12 cellular contexts compared by ENCODE assay signal in genomic region chr19:3179739-3180293, GRCh38. TPM values are rescaled to one million over a fixed set of nuclear protein-coding genes. Genes with fewer than 3 reads are reported as not detected.
A peak's percentile ranks its signal among the peaks of the same experiment; 100 is the strongest.
DNase-seq lines count a peak whose midpoint lies in the region; FAIRE-seq and TF ChIP-seq lines count a peak whose summit lies in the region.
"Had no signal": no experiment of that assay in that cellular context is flagged by ENCODE, and none has a peak within 500 bp of the region (broad histone marks: within the 10 kb centered on the region; RNA-seq: fewer than 3 reads in every experiment).

No MANE protein-coding gene starts in this region.

- peaks cover 26% of the 10 kb centered on the region for H3K4me1 Mint-ChIP-seq in T-helper 1 cell treated with Interleukin-12 subunit alpha and Interleukin-12 subunit beta and Interleukin-4 antibody, amounts not matched to agents 30 μg/mL and 1 μg/mL, for 36 hours (ENCODE audit: low read depth)
- H3K4me1 Mint-ChIP-seq: GM23338 had no signal

- POLR2A ChIA-PET in GM10248 (lab: Yijun Ruan, JAX): no interaction called here

- peak overlapping the region; percentile 91 for H3K27ac Mint-ChIP-seq in T-helper 1 cell treated with Interleukin-12 subunit alpha and Interleukin-12 subunit beta and Interleukin-4 antibody, amounts not matched to agents 30 μg/mL and 1 μg/mL, for 36 hours
- H3K27ac Mint-ChIP-seq: GM23338 had no signal

- H3K36me3 Mint-ChIP-seq in T-helper 1 cell treated with Interleukin-12 subunit alpha and Interleukin-12 subunit beta and Interleukin-4 antibody, amounts not matched to agents 30 μg/mL and 1 μg/mL, for 36 hours (ENCODE audit: low read depth): peaks cover 46% of the 10 kb centered on the region

- TF ChIP-seq CTCF in GM10248 (IDR thresholded peaks at IDR 0.05; ENCODE audit: control extremely low read depth, extremely low read depth, low read depth, missing control alignments): no peak

- no peak for TF ChIP-seq POLR2A in GM12891 (IDR thresholded peaks at IDR 0.05; ENCODE audit: low read depth, low read length)

- no peak for DNase-seq in GM12891 (ENCODE audit: insufficient read length, low spot score)
- DNase-seq in stimulated activated CD4-positive, alpha-beta T cell treated with anti-CD3 and anti-CD28 coated beads, Interleukin-4, amount 100 ng/mL, for 24 hours: peak; percentile 53
- no peak for DNase-seq in NCI-H1436 treated with DMSO at 0.1 percent for 48 hours (lab: John Stamatoyannopoulos, UW)
- DNase-seq in NCI-H2171 (lab: John Stamatoyannopoulos, UW): no peak
- DNase-seq in NCI-H446 treated with DMSO at 0.1 percent for 48 hours (lab: John Stamatoyannopoulos, UW): no peak
- DNase-seq in GM10248 (ENCODE audit: extremely low spot score): no peak
- DNase-seq: NCI-H446, WERI-Rb-1 had no signal

- H3K4me1 ChIP-seq in duodenal mucosa (ENCODE audit: control insufficient read depth in 1 of 2, insufficient read depth in 2 of 2, low read length in 2 of 2): peaks cover 16 to 21% of the 10 kb centered on the region in 2 donors

- CTCF ChIA-PET in GM10248 (lab: Yijun Ruan, JAX): interaction anchor here (1.3 to 2.8 kb wide), 3 partner anchors 16 to 217 kb away, joined by 4 to 6 read pairs (median 5); no protein-coding TSS in a partner anchor

- no peaks in the 10 kb centered on the region for H3K9me3 ChIP-seq in duodenal mucosa (ENCODE audit: control insufficient read depth in 1 of 2, low read length in 2 of 2)

- no peaks in the 10 kb centered on the region for H3K9me3 Mint-ChIP-seq in T-helper 1 cell treated with Interleukin-12 subunit alpha and Interleukin-12 subunit beta and Interleukin-4 antibody, amounts not matched to agents 30 μg/mL and 1 μg/mL, for 36 hours

- no peaks in the 10 kb centered on the region for H3K27me3 ChIP-seq in duodenal mucosa (ENCODE audit: control insufficient read depth in 1 of 2, insufficient read depth in 2 of 2, low read length in 2 of 2)

- H3K4me3 ChIP-seq in duodenal mucosa (ENCODE audit: low read depth in 1 of 2, low read length in 2 of 2): peak overlapping the region; percentile 53 to 55
- H3K4me3 ChIP-seq: GM23338 had no signal

- FAIRE-seq in GM12891 (lab: Jason Lieb, UNC): peak; percentile 73
- FAIRE-seq: G401.6 had no signal

- H3K27me3 Mint-ChIP-seq in T-helper 1 cell treated with Interleukin-12 subunit alpha and Interleukin-12 subunit beta and Interleukin-4 antibody, amounts not matched to agents 30 μg/mL and 1 μg/mL, for 36 hours (ENCODE audit: low read depth): no peaks in the 10 kb centered on the region

- no peaks in the 10 kb centered on the region for H3K36me3 ChIP-seq in duodenal mucosa (ENCODE audit: control insufficient read depth in 1 of 2, insufficient read depth in 2 of 2, low read length in 2 of 2)
- H3K36me3 ChIP-seq: WERI-Rb-1 had no signal

- peak overlapping the region; percentile 43 to 66 for H3K9ac ChIP-seq in duodenal mucosa (ENCODE audit: low read depth in 1 of 2, low read length in 2 of 2)

- H3K27ac ChIP-seq in duodenal mucosa (ENCODE audit: low read depth, low read length): no peak overlapping the region
- H3K27ac ChIP-seq: WERI-Rb-1 had no signal

- peak overlapping the region; percentile 98 for H3K4me3 Mint-ChIP-seq in T-helper 1 cell treated with Interleukin-12 subunit alpha and Interleukin-12 subunit beta and Interleukin-4 antibody, amounts not matched to agents 30 μg/mL and 1 μg/mL, for 36 hours
- H3K4me3 Mint-ChIP-seq: GM23338 had no signal

TF ChIP-seq in GM12891, 5 proteins besides CTCF, POLR2A, EP300 and RAD21:
- TF ChIP-seq POU2F2 (IDR thresholded peaks at IDR 0.05; ENCODE audit: low read depth, low read length) (no peak), SPI1 (IDR thresholded peaks at IDR 0.05; ENCODE audit: low read depth, low read length) (no peak), TAF1 (IDR thresholded peaks at IDR 0.05; ENCODE audit: low read depth, low read length) (peak; percentile 32; the same call in 1 of the 2 replicates), POLR2AphosphoS5 (IDR thresholded peaks at IDR 0.05; ENCODE audit: low read depth, low read length) (no peak), PAX5 (IDR thresholded peaks at IDR 0.05; ENCODE audit: insufficient read depth, low read length, severe bottlenecking) (no peak)

RNA-seq across cellular contexts. Expression of gene S1PR4, which starts 1.2 kb away (rescaled TPM):
- polyA plus RNA-seq in GM12891 (2012; ENCODE audit: low read depth, missing spikeins): 10.8 TPM
- polyA plus RNA-seq: GM23338 had no signal

RNA-seq across cellular contexts. Expression of gene NCLN, which starts 5.9 kb away (rescaled TPM):
- polyA plus RNA-seq in GM12891 (2012; ENCODE audit: low read depth, missing spikeins): 29.7 TPM

RNA-seq across cellular contexts. Expression of gene GNA15, which starts 44.0 kb away (rescaled TPM):
- 15.9 TPM for polyA plus RNA-seq in GM12891 (2012; ENCODE audit: low read depth, missing spikeins)

RNA-seq across cellular contexts. Expression of gene CELF5, which starts 44.6 kb away (rescaled TPM):
- 0.03 TPM for polyA plus RNA-seq in GM12891 (2012; ENCODE audit: low read depth, missing spikeins)
